Comparison of ENCODE assay signal across 17 cellular contexts in the genomic region with DNA sequence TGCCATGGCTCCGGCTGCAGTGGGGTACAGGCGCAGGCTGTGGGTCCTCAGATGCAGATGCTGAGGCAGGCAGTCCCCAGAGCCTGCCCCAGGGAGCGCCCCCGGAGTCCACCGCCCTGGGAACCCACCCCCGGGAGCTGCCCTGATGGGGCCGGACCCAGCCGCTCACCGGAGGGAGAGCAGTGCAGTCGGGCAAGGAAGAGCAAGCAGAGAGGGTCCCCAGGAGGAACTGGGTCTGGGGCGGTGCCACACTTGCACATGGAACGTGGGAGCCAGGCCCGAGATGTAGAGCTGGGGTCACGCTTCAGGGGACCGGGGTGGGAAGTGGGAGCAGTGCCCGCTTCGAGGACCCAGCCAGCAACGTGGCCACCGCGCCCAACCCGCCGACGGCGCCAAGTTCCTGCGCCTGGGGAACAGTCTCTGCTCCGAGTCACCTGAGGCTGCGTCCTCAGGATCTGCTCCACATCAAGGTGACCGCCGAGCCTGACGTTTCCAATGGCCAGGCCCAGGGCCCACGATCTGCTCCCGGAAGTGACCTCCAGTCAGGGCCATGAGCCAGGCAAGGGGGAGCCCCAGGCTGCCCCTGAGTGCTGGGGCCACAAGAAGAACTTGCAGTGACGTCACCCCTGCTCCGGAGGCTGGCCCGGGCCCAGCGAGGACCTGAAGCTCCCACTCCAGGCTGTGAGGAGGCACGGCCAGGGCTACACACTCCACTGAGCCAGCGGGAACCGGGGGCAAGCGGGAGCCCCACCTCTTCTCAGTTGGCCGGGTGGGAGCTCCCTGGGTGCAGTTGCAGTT. TPM values are rescaled to one million over a fixed set of nuclear protein-coding genes. Genes with fewer than 3 reads are reported as not detected.
DNase-seq lines count a peak whose midpoint lies in the region; ATAC-seq and TF ChIP-seq lines count a peak whose summit lies in the region.
"Had no signal": no experiment of that assay in that cellular context is flagged by ENCODE, and none has a peak within 500 bp of the region (broad histone marks: within the 10 kb centered on the region; RNA-seq: fewer than 3 reads in every experiment).

No MANE protein-coding gene starts in this region.

- H3K4me1 Mint-ChIP-seq in stimulated activated effector memory CD8-positive, alpha-beta T cell treated with anti-CD3 and anti-CD28 coated beads, Interleukin-12 subunit alpha, Interleukin-12 subunit beta, amount 100 ng/mL, for 72 hours = no peaks in the 10 kb centered on the region

- 69% methylated on average over 21 of the region's 41 CpGs; no CpG with 5 or more reads in 1 of the 2 experiments for WGBS in IMR-90 (ENCODE audit: extremely low coverage in 2 of 2, insufficient read length in 1 of 2), 2 experiments
- WGBS in transverse colon (ENCODE audit: low coverage in 1 of 2), 2 donors = 89% methylated on average over 30 of the region's 41 CpGs; no CpG with 5 or more reads in 1 of the 2 donors

- H3K23ac ChIP-seq in IMR-90 (ENCODE audit: low read depth, low read length) = no peak overlapping the region

- no peak overlapping the region for H4K5ac ChIP-seq in IMR-90 (ENCODE audit: low read depth, low read length)

- H3K36me3 ChIP-seq in IMR-90 (ENCODE audit: control insufficient read depth, insufficient read depth, low read length) (no peaks in the 10 kb centered on the region), transverse colon (no peaks in the 10 kb centered on the region)

- no peak overlapping the region for H3K27ac Mint-ChIP-seq in stimulated activated effector memory CD8-positive, alpha-beta T cell treated with anti-CD3 and anti-CD28 coated beads, Interleukin-12 subunit alpha, Interleukin-12 subunit beta, amount 100 ng/mL, for 72 hours
- H3K27ac Mint-ChIP-seq: progenitor cell of endocrine pancreas had no signal

- no peak overlapping the region for H3K9ac ChIP-seq in IMR-90 (ENCODE audit: low read depth, low read length)

- no TSS peak for BruUV-seq in IMR-90 (replicated peaks; lab: Mats Ljungman, UMichigan)

- POLR2A ChIA-PET in IMR-90 (lab: Charles Lee; ENCODE audit: unreplicated experiment) = no interaction called here

- H3K4me1 ChIP-seq in IMR-90 (ENCODE audit: control insufficient read depth, insufficient read depth, low read length) (no peaks in the 10 kb centered on the region), transverse colon (no peaks in the 10 kb centered on the region)

- H3K79me1 ChIP-seq in IMR-90 (ENCODE audit: low read depth in 1 of 2, low read length in 2 of 2) = no peaks in the 10 kb centered on the region

- TF ChIP-seq EP300 in transverse colon (IDR thresholded peaks at IDR 0.05; ENCODE audit: low read depth) = no peak

- no peak overlapping the region for H3K27ac ChIP-seq in IMR-90 (ENCODE audit: insufficient read depth, low read length)
- H3K27ac ChIP-seq in coronary artery = no peak overlapping the region
- no peak overlapping the region for H3K27ac ChIP-seq in transverse colon
- H3K27ac ChIP-seq: C4-2B, dorsolateral prefrontal cortex had no signal

- H2AK9ac ChIP-seq in IMR-90 (replicated peaks; ENCODE audit: low read depth, low read length, poor library complexity) = peak overlapping the region; percentile 37

- dilution Hi-C loops in IMR-90 (cut with HindIII; ENCODE audit: low sequenced_read_pairs, unreplicated experiment) = no loop called here

- no peak overlapping the region for H3K14ac ChIP-seq in IMR-90 (replicated peaks; ENCODE audit: low read depth, low read length)

- H4K8ac ChIP-seq in IMR-90 (ENCODE audit: low read depth in 2 of 2, low read length in 2 of 2) = no peak overlapping the region

- H2AK5ac ChIP-seq in IMR-90 (ENCODE audit: low read depth, low read length) = no peak overlapping the region

- H3K27me3 ChIP-seq in IMR-90 (ENCODE audit: control insufficient read depth, insufficient read depth, low read length) = peaks cover 5% of the 10 kb centered on the region; the same call in 1 of the 2 replicates
- no peaks in the 10 kb centered on the region for H3K27me3 ChIP-seq in transverse colon

- ATAC-seq in IMR-90 (ENCODE audit: low read depth) = no peak
- peak; percentile 48 for ATAC-seq in stimulated activated effector memory CD8-positive, alpha-beta T cell treated with anti-CD3 and anti-CD28 coated beads, Interleukin-12 subunit alpha, Interleukin-12 subunit beta, amount 100 ng/mL, for 72 hours
- ATAC-seq in GM19328 (IDR thresholded peaks at IDR 0.05; ENCODE audit: unreplicated experiment) = no peak
- ATAC-seq in HG02571 (IDR thresholded peaks at IDR 0.05; ENCODE audit: unreplicated experiment) = no peak

- H4K91ac ChIP-seq in IMR-90 (ENCODE audit: insufficient read depth, low read depth, low read length) = no peak overlapping the region

- H3K4me3 Mint-ChIP-seq in stimulated activated effector memory CD8-positive, alpha-beta T cell treated with anti-CD3 and anti-CD28 coated beads, Interleukin-12 subunit alpha, Interleukin-12 subunit beta, amount 100 ng/mL, for 72 hours = no peak overlapping the region

- H3K4me3 ChIP-seq in IMR-90 (ENCODE audit: insufficient read depth, low read depth, low read length) (no peak overlapping the region), coronary artery (peak overlapping the region; percentile 10), transverse colon (no peak overlapping the region)
- H3K4me3 ChIP-seq: dorsolateral prefrontal cortex had no signal

- DNase-seq in IMR-90 = no peak
- no peak for DNase-seq in coronary artery (ENCODE audit: low spot score)
- peak; percentile 61 for DNase-seq in kidney tubule cell (ENCODE audit: low spot score)
- no peak for DNase-seq in stimulated activated effector memory CD8-positive, alpha-beta T cell treated with anti-CD3 and anti-CD28 coated beads, Interleukin-12 subunit alpha, Interleukin-12 subunit beta, amount 100 ng/mL, for 72 hours (ENCODE audit: low spot score in 2 of 2)
- no peak for DNase-seq in HK-2 (ENCODE audit: unreplicated experiment)
- DNase-seq in transverse colon = no peak
- DNase-seq: activated CD4-positive, CD25-positive, alpha-beta regulatory T cell treated with anti-CD3 and anti-CD28 coated beads, Interleukin-2, amount 50 U/mL, for 72 hours; amniotic stem cell; DND-41; dorsolateral prefrontal cortex; NCI-H446 treated with DMSO at 0.1 percent for 48 hours; OCI-M1; stimulated activated CD4-positive, alpha-beta T cell treated with anti-CD3 and anti-CD28 coated beads, Interleukin-4, amount 100 ng/mL, for 1 hour had no signal

- no peak overlapping the region for H2BK120ac ChIP-seq in IMR-90 (ENCODE audit: low read depth, low read length)

- in situ Hi-C loops in IMR-90 (cut with MboI; ENCODE audit: low sequenced_read_pairs) (no loop called here), transverse colon (cut with MboI; ENCODE audit: low pct_ligation_motif_present in 1 of 4, low pct_unique_long_range_greater_than_20kb in 1 of 4, low sequenced_read_pairs in 3 of 4) (no loop called here)

- TF ChIP-seq POLR2A in IMR-90 (IDR thresholded peaks at IDR 0.05; ENCODE audit: low read depth, low read length) = no peak
- no peak for TF ChIP-seq POLR2A in transverse colon (IDR thresholded peaks at IDR 0.05)

- no peaks in the 10 kb centered on the region for H3K9me3 ChIP-seq in IMR-90 (ENCODE audit: control insufficient read depth, insufficient read depth, low read length)
- H3K9me3 ChIP-seq in transverse colon = no peaks in the 10 kb centered on the region

- TF ChIP-seq CTCF in IMR-90 (conservative IDR thresholded peaks at IDR 0.05; ENCODE audit: low read depth, low read length) (no peak), coronary artery (IDR thresholded peaks at IDR 0.05) (no peak), transverse colon (IDR thresholded peaks at IDR 0.05) (no peak)

- peak overlapping the region; percentile 61 for H2AFZ ChIP-seq in IMR-90 (replicated peaks; ENCODE audit: low read length, poor library complexity)

- no peak overlapping the region for H2BK20ac ChIP-seq in IMR-90 (ENCODE audit: low read depth, low read length)

- TF ChIP-seq RAD21 in IMR-90 (IDR thresholded peaks at IDR 0.05; ENCODE audit: low read length) = no peak

- no peaks in the 10 kb centered on the region for H3K9me3 Mint-ChIP-seq in stimulated activated effector memory CD8-positive, alpha-beta T cell treated with anti-CD3 and anti-CD28 coated beads, Interleukin-12 subunit alpha, Interleukin-12 subunit beta, amount 100 ng/mL, for 72 hours

- no peak overlapping the region for H3K18ac ChIP-seq in IMR-90 (ENCODE audit: low read depth, low read length)

- no peak overlapping the region for H3K4ac ChIP-seq in IMR-90 (ENCODE audit: low read depth, low read length)

- no peaks in the 10 kb centered on the region for H3K36me3 Mint-ChIP-seq in stimulated activated effector memory CD8-positive, alpha-beta T cell treated with anti-CD3 and anti-CD28 coated beads, Interleukin-12 subunit alpha, Interleukin-12 subunit beta, amount 100 ng/mL, for 72 hours

- no peak overlapping the region for H3K56ac ChIP-seq in IMR-90 (ENCODE audit: extremely low read depth, insufficient read depth, low read length)

- no peak overlapping the region for H2BK5ac ChIP-seq in IMR-90 (ENCODE audit: low read depth, low read length, poor library complexity, severe bottlenecking)

- H3K4me2 ChIP-seq in IMR-90 (ENCODE audit: low read depth, low read length) = no peak overlapping the region

- no peak overlapping the region for H2BK15ac ChIP-seq in IMR-90 (ENCODE audit: low read depth, low read length)

- CTCF ChIA-PET in IMR-90 (lab: Yijun Ruan, JAX) = no interaction called here

- H4K20me1 ChIP-seq in IMR-90 (ENCODE audit: insufficient read depth, low read length) = no peaks in the 10 kb centered on the region

- intact Hi-C loops in IMR-90 (cut with micrococcal nuclease) (no loop called here), transverse colon (cut with DNase I; ENCODE audit: low total_unique reads) (no loop called here)

- H3K9me1 ChIP-seq in IMR-90 (ENCODE audit: insufficient read depth, low read length) = peaks cover 4% of the 10 kb centered on the region; the same call in 1 of the 2 replicates

TF ChIP-seq in IMR-90, 13 proteins besides CTCF, POLR2A, EP300 and RAD21 (continues in another document):
- no peak for TF ChIP-seq CEBPB (IDR thresholded peaks at IDR 0.05; ENCODE audit: low read depth, low read length)
- TF ChIP-seq CHD1 (IDR thresholded peaks at IDR 0.05; ENCODE audit: low read depth, low read length) = no peak
- no peak for TF ChIP-seq RCOR1 (IDR thresholded peaks at IDR 0.05; ENCODE audit: insufficient replicate concordance, low read length)
- no peak for TF ChIP-seq MXI1 (IDR thresholded peaks at IDR 0.05; ENCODE audit: borderline replicate concordance, low read depth, low read length)
- no peak for TF ChIP-seq RFX5 (IDR thresholded peaks at IDR 0.05; ENCODE audit: low read depth, low read length)

RNA-seq across cellular contexts. Expression of gene TFG, which starts 27.0 kb away (rescaled TPM):
- total RNA-seq in IMR-90 (2012; rRNA removed) (47.7 and 69.7 TPM in 2 replicates), transverse colon (100 to 1,000 TPM in 1 of 4 donors, 10 to 100 TPM in 3; 72.2 to 118 (median 94.3) TPM)
- polyA plus RNA-seq in IMR-90 (2012; rRNA removed) = 129 and 165 TPM in 2 replicates
- 57.2 and 127 TPM in 2 replicates for polyA plus RNA-seq in IMR-90 (2012; cell fraction: cytosol; rRNA removed)
- 101 and 131 TPM in 2 replicates for polyA plus RNA-seq in IMR-90 (2012; cell fraction: nucleus; rRNA removed; ENCODE audit: low replicate concordance)
